8 cellular contexts compared by ENCODE assay signal in genomic region chr13:50123862-50124535, GRCh38.
DNase-seq lines count a peak whose midpoint lies in the region; ATAC-seq and TF ChIP-seq lines count a peak whose summit lies in the region.

No MANE protein-coding gene starts in this region.

- H3K27ac ChIP-seq in IMR-90 (ENCODE audit: insufficient read depth, low read length), result peak overlapping the region; percentile 95
- H3K27ac ChIP-seq in Peyer's patch, result peak overlapping the region; percentile 99 to 100 (median 100)
- H3K27ac ChIP-seq in fibroblast of lung (ENCODE audit: insufficient read depth, low read length), result peak overlapping the region; percentile 94

- H3K9ac ChIP-seq in IMR-90 (ENCODE audit: low read depth, low read length), result peak overlapping the region; percentile 71
- H3K9ac ChIP-seq in fibroblast of lung (ENCODE audit: insufficient read depth, low read length), result peak overlapping the region; percentile 94

- H3K36me3 Mint-ChIP-seq in activated T-helper 17 cell treated with anti-CD3 and anti-CD28 coated beads, Interleukin-2, amount 50 U/mL, for 72 hours (ENCODE audit: low read depth), result peaks cover 41% of the 10 kb centered on the region
- H3K36me3 Mint-ChIP-seq in natural killer cell, result no peaks in the 10 kb centered on the region

- H3K4me1 Mint-ChIP-seq in activated T-helper 17 cell treated with anti-CD3 and anti-CD28 coated beads, Interleukin-2, amount 50 U/mL, for 72 hours, result peaks cover 39% of the 10 kb centered on the region
- peaks cover 39 to 42% of the 10 kb centered on the region in 2 donors for H3K4me1 Mint-ChIP-seq in natural killer cell

- H3K27ac Mint-ChIP-seq in activated T-helper 17 cell treated with anti-CD3 and anti-CD28 coated beads, Interleukin-2, amount 50 U/mL, for 72 hours, result peak overlapping the region; percentile 83
- H3K27ac Mint-ChIP-seq in natural killer cell, result peak overlapping the region; percentile 93 to 98

- dilution Hi-C loops in IMR-90 (cut with HindIII; ENCODE audit: low sequenced_read_pairs, unreplicated experiment), result no loop called here

- peak overlapping the region; percentile 92 for H3K4me3 Mint-ChIP-seq in activated T-helper 17 cell treated with anti-CD3 and anti-CD28 coated beads, Interleukin-2, amount 50 U/mL, for 72 hours
- peak overlapping the region; percentile 91 for H3K4me3 Mint-ChIP-seq in natural killer cell

- peak overlapping the region; percentile 93 for H2AK9ac ChIP-seq in IMR-90 (replicated peaks; ENCODE audit: low read depth, low read length, poor library complexity)

- H2BK15ac ChIP-seq in IMR-90 (ENCODE audit: low read depth, low read length), result no peak overlapping the region; the same call in 2 of the 3 replicates

- POLR2A ChIA-PET in IMR-90 (lab: Charles Lee; ENCODE audit: unreplicated experiment), result interaction anchor here (0.6 to 2.1 kb wide), 4 partner anchors 9 to 406 kb away, joined by 3 to 10 read pairs (median 6); no protein-coding TSS in a partner anchor

- H4K8ac ChIP-seq in IMR-90 (ENCODE audit: low read depth in 2 of 2, low read length in 2 of 2), result peak overlapping the region; percentile 0 to 58; a peak in 2 of 4 replicates

- intact Hi-C loops in IMR-90 (cut with micrococcal nuclease), result loop anchor here (1.0 to 10.0 kb wide), 7 partner anchors 42 to 791 kb away; partner anchors contain the start of gene TRIM13
- intact Hi-C loops in natural killer cell (cut with micrococcal nuclease), result loop anchor here (1.0 to 10.0 kb wide), 7 partner anchors 42 to 785 kb away; partner anchors contain the start of genes CAB39L, KPNA3, RNASEH2B and SETDB2

- peak overlapping the region; percentile 25 for H3K14ac ChIP-seq in IMR-90 (replicated peaks; ENCODE audit: low read depth, low read length)

- DNase-seq in DMS153 treated with DMSO at 0.1 percent for 48 hours (lab: John Stamatoyannopoulos, UW; ENCODE audit: unreplicated experiment) (peak; percentile 85), IMR-90 (peak; percentile 97), Peyer's patch (peak in 2 of 3 donors; percentile 78 to 89), fibroblast of lung (ENCODE audit: low read depth in 2 of 2) (peak; percentile 78 to 89), natural killer cell (peak; percentile 82), stromal cell of bone marrow (ENCODE audit: low read depth) (peak; percentile 90)

- H3K27me3 Mint-ChIP-seq in activated T-helper 17 cell treated with anti-CD3 and anti-CD28 coated beads, Interleukin-2, amount 50 U/mL, for 72 hours, result no peaks in the 10 kb centered on the region
- peaks cover 4 to 8% of the 10 kb centered on the region in 2 donors for H3K27me3 Mint-ChIP-seq in natural killer cell (ENCODE audit: low read depth in 2 of 2)

- H3K4me3 ChIP-seq in IMR-90 (ENCODE audit: insufficient read depth, low read depth, low read length), result peak overlapping the region; percentile 76
- peak overlapping the region; percentile 82 to 93 (median 90) for H3K4me3 ChIP-seq in Peyer's patch
- peak overlapping the region; percentile 56 to 96 (median 72) for H3K4me3 ChIP-seq in fibroblast of lung (replicated peaks in 1 of 4; ENCODE audit: control extremely low read depth in 1 of 4, insufficient read depth in 1 of 4, low read depth in 3 of 4, low read length in 4 of 4)

- TF ChIP-seq RAD21 in IMR-90 (IDR thresholded peaks at IDR 0.05; ENCODE audit: low read length), result no peak; the same call in 1 of the 2 replicates

- no peaks in the 10 kb centered on the region for H3K27me3 ChIP-seq in IMR-90 (ENCODE audit: control insufficient read depth, insufficient read depth, low read length)
- no peaks in the 10 kb centered on the region for H3K27me3 ChIP-seq in Peyer's patch
- H3K27me3 ChIP-seq in fibroblast of lung (ENCODE audit: control insufficient read depth, insufficient read depth, low read length), result no peaks in the 10 kb centered on the region

- peaks cover 17 to 41% of the 10 kb centered on the region in 2 experiments for H3K79me1 ChIP-seq in IMR-90 (ENCODE audit: low read depth in 1 of 2, low read length in 2 of 2)

- peak overlapping the region; percentile 69; the same call in 1 of the 2 replicates for H3K23ac ChIP-seq in IMR-90 (ENCODE audit: low read depth, low read length)

- H2BK20ac ChIP-seq in IMR-90 (ENCODE audit: low read depth, low read length), result 0 out of 2 replicates have a peak overlapping the region, but pooled peaks have one; percentile 2

- no TSS peak for BruUV-seq in IMR-90 (replicated peaks; lab: Mats Ljungman, UMichigan)

- TF ChIP-seq CTCF in IMR-90 (conservative IDR thresholded peaks at IDR 0.05; ENCODE audit: low read depth, low read length) (0 out of 2 replicates have a peak, but pooled peaks have one; percentile 13), Peyer's patch (IDR thresholded peaks at IDR 0.05) (peak in 3 of 6 experiments; percentile 10 to 21 (median 12)), fibroblast of lung (conservative IDR thresholded peaks at IDR 0.05 in 1 of 2, IDR thresholded peaks at IDR 0.05 in 1 of 2; ENCODE audit: low read depth in 1 of 2, low read length in 2 of 2) (peak in 1 of 2 donors; percentile 19), natural killer cell (IDR thresholded peaks at IDR 0.05) (no peak)

- H3K9me3 ChIP-seq in IMR-90 (ENCODE audit: control insufficient read depth, insufficient read depth, low read length), result no peaks in the 10 kb centered on the region; the same call in 1 of the 2 replicates
- no peaks in the 10 kb centered on the region for H3K9me3 ChIP-seq in Peyer's patch
- no peaks in the 10 kb centered on the region for H3K9me3 ChIP-seq in fibroblast of lung (ENCODE audit: control insufficient read depth, insufficient read depth, low read depth, low read length)

- H3K36me3 ChIP-seq in IMR-90 (ENCODE audit: control insufficient read depth, insufficient read depth, low read length) (peaks cover 5% of the 10 kb centered on the region; the same call in 1 of the 2 replicates), Peyer's patch (peaks cover 0 to 4% (median 0%) of the 10 kb centered on the region in 3 donors), fibroblast of lung (ENCODE audit: control insufficient read depth, insufficient read depth, low read length) (no peaks in the 10 kb centered on the region)

- H3K4me1 ChIP-seq in IMR-90 (ENCODE audit: control insufficient read depth, insufficient read depth, low read length) (peaks cover 7% of the 10 kb centered on the region), Peyer's patch (peaks cover 10 to 42% (median 16%) of the 10 kb centered on the region in 4 donors), fibroblast of lung (ENCODE audit: control insufficient read depth, extremely low read depth, insufficient read depth, low read length) (no peaks in the 10 kb centered on the region)

- H2BK120ac ChIP-seq in IMR-90 (ENCODE audit: low read depth, low read length), result peak overlapping the region; percentile 50

- H3K9me3 Mint-ChIP-seq in activated T-helper 17 cell treated with anti-CD3 and anti-CD28 coated beads, Interleukin-2, amount 50 U/mL, for 72 hours, result no peaks in the 10 kb centered on the region
- H3K9me3 Mint-ChIP-seq in natural killer cell, result no peaks in the 10 kb centered on the region

- peak overlapping the region; percentile 90 for H2BK5ac ChIP-seq in IMR-90 (ENCODE audit: low read depth, low read length, poor library complexity, severe bottlenecking)

- H3K4ac ChIP-seq in IMR-90 (ENCODE audit: low read depth, low read length), result peak overlapping the region; percentile 56

- peak overlapping the region; percentile 13; the same call in 1 of the 2 replicates for H4K91ac ChIP-seq in IMR-90 (ENCODE audit: insufficient read depth, low read depth, low read length)

- peak overlapping the region; percentile 49 for H2AK5ac ChIP-seq in IMR-90 (ENCODE audit: low read depth, low read length)

- ATAC-seq in GM21528 (IDR thresholded peaks at IDR 0.05; ENCODE audit: low FRiP score, unreplicated experiment) (peak; percentile 55), IMR-90 (ENCODE audit: low read depth) (peak; percentile 72), natural killer cell (peak; percentile 65 to 88 (median 77))
- ATAC-seq in activated T-helper 17 cell treated with anti-CD3 and anti-CD28 coated beads, Interleukin-2, amount 50 U/mL, for 72 hours (replicated peaks), result peak; percentile 70

- H3K4me2 ChIP-seq in IMR-90 (ENCODE audit: low read depth, low read length) (peak overlapping the region; percentile 90), fibroblast of lung (ENCODE audit: extremely low read depth, insufficient read depth, low read length) (peak overlapping the region; percentile 95)

- TF ChIP-seq POLR2A in IMR-90 (IDR thresholded peaks at IDR 0.05; ENCODE audit: low read depth, low read length) (peak; percentile 94), Peyer's patch (IDR thresholded peaks at IDR 0.05) (peak in 1 of 2 donors; percentile 86)

- peaks cover 18% of the 10 kb centered on the region for H3K79me2 ChIP-seq in fibroblast of lung (ENCODE audit: control insufficient read depth, insufficient read depth, low read length)

- H4K5ac ChIP-seq in IMR-90 (ENCODE audit: low read depth, low read length), result peak overlapping the region; percentile 11

- H4K20me1 ChIP-seq in IMR-90 (ENCODE audit: insufficient read depth, low read length) (peaks cover 19% of the 10 kb centered on the region; the same call in 1 of the 2 replicates), fibroblast of lung (ENCODE audit: control insufficient read depth, extremely low read depth, insufficient read depth, low read length) (no peaks in the 10 kb centered on the region)

- WGBS in IMR-90 (ENCODE audit: extremely low coverage in 2 of 2, insufficient read length in 1 of 2), 2 experiments, result 0% methylated on average over 37 of the region's 69 CpGs; no CpG with 5 or more reads in 1 of the 2 experiments

- CTCF ChIA-PET in IMR-90 (lab: Yijun Ruan, JAX), result no interaction called here

- peak overlapping the region; percentile 67 for H3K56ac ChIP-seq in IMR-90 (ENCODE audit: extremely low read depth, insufficient read depth, low read length)

- in situ Hi-C loops in IMR-90 (cut with MboI; ENCODE audit: low sequenced_read_pairs), result no loop called here

- H3K18ac ChIP-seq in IMR-90 (ENCODE audit: low read depth, low read length), result peak overlapping the region; percentile 57

- H2AFZ ChIP-seq in IMR-90 (replicated peaks; ENCODE audit: low read length, poor library complexity) (peak overlapping the region; percentile 87), fibroblast of lung (ENCODE audit: low read length) (no peak overlapping the region)

- H3K9me1 ChIP-seq in IMR-90 (ENCODE audit: insufficient read depth, low read length), result peaks cover 11% of the 10 kb centered on the region

TF ChIP-seq in IMR-90, 13 proteins besides CTCF, POLR2A, EP300 and RAD21 (continues in another document):
- TF ChIP-seq BHLHE40 (IDR thresholded peaks at IDR 0.05; ENCODE audit: low read depth, low read length), result no peak
- no peak for TF ChIP-seq NFE2L2 (IDR thresholded peaks at IDR 0.05; ENCODE audit: low read depth, low read length)
- peak; percentile 89 for TF ChIP-seq USF2 (IDR thresholded peaks at IDR 0.05; ENCODE audit: low read depth, low read length)
- peak; percentile 90 for TF ChIP-seq MAZ (IDR thresholded peaks at IDR 0.05; ENCODE audit: borderline replicate concordance, low read depth, low read length)

Comparison
In these comparisons a context has a peak if more than half of its experiments do, and no peak if none do; other contexts are left out.
1. Peak in every context shown above with its lines: DNase-seq, ATAC-seq, H3K4me3 ChIP-seq and H3K27ac ChIP-seq.